In genomic region chr2:158142568-158143332, GRCh38 we compare ENCODE assay signal across 2 cellular contexts.
TF ChIP-seq lines count a peak whose summit lies in the region.

No MANE protein-coding gene starts in this region.

TF ChIP-seq in HepG2, 621 proteins besides CTCF, POLR2A, EP300 and RAD21:
- TF ChIP-seq ZNF3 (CRISPR knock-in tag; IDR thresholded peaks at IDR 0.05), result 0 out of 2 replicates have a peak, but pooled peaks have one; percentile 24
- no peak for TF ChIP-seq ELF4 (CRISPR knock-in tag; IDR thresholded peaks at IDR 0.05; ENCODE audit: borderline replicate concordance)
- TF ChIP-seq TBX2 (CRISPR knock-in tag; IDR thresholded peaks at IDR 0.05; ENCODE audit: borderline replicate concordance), result no peak
- TF ChIP-seq FOSL2 (CRISPR knock-in tag; IDR thresholded peaks at IDR 0.05), result peak; percentile 22; the same call in 1 of the 2 replicates
- peak; percentile 46; the same call in 1 of the 2 replicates for TF ChIP-seq CEBPB (IDR thresholded peaks at IDR 0.05; ENCODE audit: borderline replicate concordance, low read depth, low read length)

TF ChIP-seq in K562, 482 proteins besides CTCF, POLR2A, EP300 and RAD21 (continues in another document):
- peak in 1 of 3 experiments; percentile 40 for TF ChIP-seq YY1 (IDR thresholded peaks at IDR 0.05; ENCODE audit: borderline replicate concordance in 1 of 3, control insufficient read depth in 1 of 3, extremely low read depth in 1 of 3, insufficient read depth in 3 of 3, insufficient read length in 1 of 3, insufficient replicate concordance in 2 of 3, low read depth in 1 of 3, low read length in 2 of 3)
- TF ChIP-seq ZBED1 (IDR thresholded peaks at IDR 0.05), result no peak
- TF ChIP-seq TCF3 (CRISPR knock-in tag; IDR thresholded peaks at IDR 0.05), result no peak
- TF ChIP-seq PHB2 (IDR thresholded peaks at IDR 0.05; ENCODE audit: low read depth), result no peak
- TF ChIP-seq SOX6 (IDR thresholded peaks at IDR 0.05), result peak; percentile 20; the same call in 1 of the 2 replicates
- no peak for TF ChIP-seq POU5F1 (IDR thresholded peaks at IDR 0.05; ENCODE audit: borderline replicate concordance, low read depth, low read length, partially characterized antibody)
- TF ChIP-seq RNF2 (IDR thresholded peaks at IDR 0.05), result peak; percentile 33; the same call in 1 of the 2 replicates
- no peak for TF ChIP-seq ATF2 (CRISPR knock-in tag; IDR thresholded peaks at IDR 0.05)
- peak; percentile 3 for TF ChIP-seq FOS (IDR thresholded peaks at IDR 0.05; ENCODE audit: extremely low read depth, insufficient read length)
- TF ChIP-seq ZNF239 (CRISPR knock-in tag; IDR thresholded peaks at IDR 0.05), result no peak
- TF ChIP-seq RBBP5 (IDR thresholded peaks at IDR 0.05; ENCODE audit: borderline replicate concordance, insufficient read depth, low read length, poor library complexity, severe bottlenecking), result no peak
- TF ChIP-seq RCOR1 (IDR thresholded peaks at IDR 0.05; ENCODE audit: borderline replicate concordance in 1 of 2, low read depth in 2 of 2, low read length in 2 of 2), result 0 out of 4 replicates have a peak, but pooled peaks of 1 of the 2 experiments have one; percentile 4
- TF ChIP-seq ZNF197 (CRISPR knock-in tag; IDR thresholded peaks at IDR 0.05; ENCODE audit: low read depth), result no peak
- TF ChIP-seq CHD1 (IDR thresholded peaks at IDR 0.05; ENCODE audit: low read length), result no peak
- TF ChIP-seq NFE2 (IDR thresholded peaks at IDR 0.05; ENCODE audit: low read depth), result peak; percentile 56
- TF ChIP-seq MTA1 (IDR thresholded peaks at IDR 0.05; ENCODE audit: borderline replicate concordance), result no peak
- TF ChIP-seq SIX5 (IDR thresholded peaks at IDR 0.05; ENCODE audit: borderline replicate concordance in 1 of 2, insufficient read depth in 1 of 2, low read depth in 1 of 2, low read length in 2 of 2), result no peak
- no peak for TF ChIP-seq SUPT5H (IDR thresholded peaks at IDR 0.05)
- no peak for TF ChIP-seq NFYB (IDR thresholded peaks at IDR 0.05; ENCODE audit: extremely low read depth, insufficient read length)
- no peak for TF ChIP-seq MYBL2 (IDR thresholded peaks at IDR 0.05; ENCODE audit: low read depth)
- no peak for TF ChIP-seq MYBL2 (CRISPR knock-in tag; IDR thresholded peaks at IDR 0.05; ENCODE audit: borderline replicate concordance)
- no peak for TF ChIP-seq MXI1 (IDR thresholded peaks at IDR 0.05; ENCODE audit: low read depth, low read length)
- peak; percentile 30; the same call in 1 of the 2 replicates for TF ChIP-seq ARID1B (IDR thresholded peaks at IDR 0.05)
- no peak for TF ChIP-seq TARDBP (IDR thresholded peaks at IDR 0.05)
- TF ChIP-seq NFIC (IDR thresholded peaks at IDR 0.05), result no peak
- TF ChIP-seq RBM25 (IDR thresholded peaks at IDR 0.05; ENCODE audit: low read depth, low read length, severe bottlenecking), result peak; percentile 16
- no peak for TF ChIP-seq DMBX1 (CRISPR knock-in tag; IDR thresholded peaks at IDR 0.05; ENCODE audit: borderline replicate concordance)
- no peak for TF ChIP-seq SMARCA5 (IDR thresholded peaks at IDR 0.05)
- peak; percentile 90 for TF ChIP-seq MEIS2 (IDR thresholded peaks at IDR 0.05; ENCODE audit: partially characterized antibody)
- no peak for TF ChIP-seq CREB1 (IDR thresholded peaks at IDR 0.05)
- TF ChIP-seq CREB1 (CRISPR knock-in tag; IDR thresholded peaks at IDR 0.05), result no peak
- TF ChIP-seq CSDE1 (IDR thresholded peaks at IDR 0.05), result no peak
- TF ChIP-seq PKNOX1 (IDR thresholded peaks at IDR 0.05), result peak; percentile 45; the same call in 1 of the 2 replicates
- TF ChIP-seq GABPA (tag; conservative IDR thresholded peaks at IDR 0.05; ENCODE audit: low read depth), result 0 out of 2 replicates have a peak, but pooled peaks have one; percentile 25
- TF ChIP-seq SMARCA4 (IDR thresholded peaks at IDR 0.05), result peak; percentile 32; the same call in 1 of the 2 replicates
- TF ChIP-seq ZNF507 (tag; conservative IDR thresholded peaks at IDR 0.05), result no peak
- peak; percentile 84 for TF ChIP-seq CEBPB (tag; IDR thresholded peaks at IDR 0.05)
- no peak for TF ChIP-seq PHB (CRISPR knock-in tag; IDR thresholded peaks at IDR 0.05)
- TF ChIP-seq ZNF3 (CRISPR knock-in tag; IDR thresholded peaks at IDR 0.05), result peak; percentile 73
- TF ChIP-seq ZNF347 (CRISPR knock-in tag; IDR thresholded peaks at IDR 0.05; ENCODE audit: low read depth), result no peak
- TF ChIP-seq ZNF639 (CRISPR knock-in tag; conservative IDR thresholded peaks at IDR 0.05 in 1 of 2, IDR thresholded peaks at IDR 0.05 in 1 of 2), result peak in 1 of 2 experiments; percentile 24; a peak in 1 of 4 replicates
- TF ChIP-seq JUNB (CRISPR knock-in tag; conservative IDR thresholded peaks at IDR 0.05), result 0 out of 2 replicates have a peak, but pooled peaks have one; percentile 47
- TF ChIP-seq GATA2 (CRISPR knock-in tag; IDR thresholded peaks at IDR 0.05), result no peak
- TF ChIP-seq TEAD4 (IDR thresholded peaks at IDR 0.05; ENCODE audit: low read length), result peak; percentile 73
- TF ChIP-seq TEAD4 (CRISPR knock-in tag; IDR thresholded peaks at IDR 0.05; ENCODE audit: borderline replicate concordance), result no peak
- no peak for TF ChIP-seq RFX7 (CRISPR knock-in tag; IDR thresholded peaks at IDR 0.05)
- TF ChIP-seq PBX2 (CRISPR knock-in tag; IDR thresholded peaks at IDR 0.05; ENCODE audit: low read depth), result no peak
- peak; percentile 81 for TF ChIP-seq PBX2 (tag; conservative IDR thresholded peaks at IDR 0.05; ENCODE audit: low read depth)
- no peak for TF ChIP-seq CEBPG (CRISPR knock-in tag; IDR thresholded peaks at IDR 0.05)
- TF ChIP-seq CEBPG (tag; conservative IDR thresholded peaks at IDR 0.05 in 1 of 2, IDR thresholded peaks at IDR 0.05 in 1 of 2), result peak; percentile 90 to 96
- TF ChIP-seq HINFP (tag; conservative IDR thresholded peaks at IDR 0.05; ENCODE audit: low read depth), result no peak
- TF ChIP-seq E2F5 (CRISPR knock-in tag; IDR thresholded peaks at IDR 0.05), result no peak
- no peak for TF ChIP-seq ZNF316 (IDR thresholded peaks at IDR 0.05)
- TF ChIP-seq CREM (IDR thresholded peaks at IDR 0.05; ENCODE audit: low read depth), result peak; percentile 39; the same call in 1 of the 2 replicates
- no peak for TF ChIP-seq XRCC5 (IDR thresholded peaks at IDR 0.05; ENCODE audit: low read depth, low read length)
- peak; percentile 68; the same call in 1 of the 2 replicates for TF ChIP-seq ZNF766 (CRISPR knock-in tag; conservative IDR thresholded peaks at IDR 0.05)
- TF ChIP-seq MNT (conservative IDR thresholded peaks at IDR 0.05), result no peak
- no peak for TF ChIP-seq TAF15 (IDR thresholded peaks at IDR 0.05; ENCODE audit: low read depth, low read length)
- TF ChIP-seq ZKSCAN8 (CRISPR knock-in tag; IDR thresholded peaks at IDR 0.05), result no peak
- TF ChIP-seq PCBP2 (IDR thresholded peaks at IDR 0.05; ENCODE audit: low read depth, low read length, poor library complexity, severe bottlenecking), result no peak
- TF ChIP-seq CHCHD3 (CRISPR knock-in tag; IDR thresholded peaks at IDR 0.05), result no peak
- no peak for TF ChIP-seq ZBTB8A (IDR thresholded peaks at IDR 0.05; ENCODE audit: partially characterized antibody)
- TF ChIP-seq MTA3 (IDR thresholded peaks at IDR 0.05; ENCODE audit: borderline replicate concordance), result no peak
- TF ChIP-seq CCAR2 (IDR thresholded peaks at IDR 0.05; ENCODE audit: low read depth, low read length), result no peak
- no peak for TF ChIP-seq ZKSCAN3 (CRISPR knock-in tag; IDR thresholded peaks at IDR 0.05)
- no peak for TF ChIP-seq MAFG (tag; conservative IDR thresholded peaks at IDR 0.05)
- TF ChIP-seq MCM7 (IDR thresholded peaks at IDR 0.05), result no peak
- no peak for TF ChIP-seq NCOA6 (IDR thresholded peaks at IDR 0.05)
